8 cellular contexts compared by ENCODE assay signal in the genomic region with DNA sequence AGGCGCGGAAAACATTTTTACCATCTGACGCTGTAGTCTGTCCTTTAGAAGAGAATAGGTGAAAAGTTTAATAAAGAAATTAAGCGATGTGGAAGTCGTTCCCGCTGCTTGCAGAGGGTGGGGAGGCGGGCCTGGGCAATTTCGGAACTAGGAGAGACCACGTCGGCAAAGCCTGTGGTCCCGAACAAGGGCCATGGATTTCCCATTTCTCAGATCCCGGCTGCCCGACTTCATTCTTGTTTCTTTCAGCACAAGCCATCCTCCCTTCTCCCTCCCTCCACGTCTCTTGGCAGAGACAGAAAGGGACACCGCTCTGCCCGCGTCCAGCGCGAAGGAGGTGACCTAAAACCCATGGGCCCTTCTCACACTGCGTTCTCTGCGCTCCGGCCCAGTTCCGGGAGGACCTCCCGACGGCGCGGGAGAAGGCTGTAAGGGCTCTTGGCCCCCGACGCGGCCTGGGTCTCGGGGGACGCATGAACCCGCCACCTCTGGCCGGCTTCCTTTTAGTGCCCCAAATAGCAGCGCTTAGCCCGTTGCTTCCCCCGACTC. TPM values are rescaled to one million over a fixed set of nuclear protein-coding genes. Genes with fewer than 3 reads are reported as not detected.
DNase-seq lines count a peak whose midpoint lies in the region; ATAC-seq and TF ChIP-seq lines count a peak whose summit lies in the region.

No MANE protein-coding gene starts in this region.

- no peak overlapping the region for H3K4ac ChIP-seq in neuronal stem cell (ENCODE audit: low read length)

- no peak overlapping the region for H4K8ac ChIP-seq in neuronal stem cell (ENCODE audit: low read depth, low read length)

- no peak for TF ChIP-seq POLR2A in esophagus muscularis mucosa (IDR thresholded peaks at IDR 0.05; ENCODE audit: low read depth)

- H3K9me3 Mint-ChIP-seq in CD4-positive, alpha-beta T cell = no peaks in the 10 kb centered on the region

- peak overlapping the region; percentile 92 for H3K4me3 Mint-ChIP-seq in CD4-positive, alpha-beta T cell
- peak overlapping the region; percentile 94 for H3K4me3 Mint-ChIP-seq in T-helper 17 cell

- H2AFZ ChIP-seq in neuronal stem cell (ENCODE audit: low read length) = peak overlapping the region; percentile 99

- peaks cover 55% of the 10 kb centered on the region for H3K27me3 Mint-ChIP-seq in CD4-positive, alpha-beta T cell
- H3K27me3 Mint-ChIP-seq in T-helper 17 cell = peaks cover 52% of the 10 kb centered on the region

- H4K91ac ChIP-seq in neuronal stem cell (ENCODE audit: low read depth, low read length, poor library complexity) = no peak overlapping the region

- peak overlapping the region; percentile 93 for H3K4me2 ChIP-seq in neuronal stem cell (ENCODE audit: insufficient read depth, low read length, poor library complexity, severe bottlenecking)

- ATAC-seq in CD4-positive, alpha-beta T cell (ENCODE audit: poor library complexity) = no peak
- ATAC-seq in T-helper 17 cell (no peak), GM19023 (IDR thresholded peaks at IDR 0.05; ENCODE audit: unreplicated experiment) (no peak), SK-N-SH treated with all-trans-retinoic acid at 6 μM for 48 hours (no peak)

- H3K4me3 ChIP-seq in esophagus muscularis mucosa = peak overlapping the region; percentile 82 to 92 (median 84)
- H3K4me3 ChIP-seq in neuronal stem cell (ENCODE audit: low read length in 2 of 2) = peak overlapping the region; percentile 36 to 70

- H3K4me1 ChIP-seq in esophagus muscularis mucosa = peaks cover 48 to 57% (median 55%) of the 10 kb centered on the region in 4 donors
- peaks cover 12 to 18% of the 10 kb centered on the region in 2 donors for H3K4me1 ChIP-seq in neuronal stem cell (ENCODE audit: control insufficient read depth in 2 of 2, insufficient read depth in 1 of 2, low read depth in 1 of 2, low read length in 2 of 2)

- H3K14ac ChIP-seq in neuronal stem cell (ENCODE audit: low read length) = peak overlapping the region; percentile 72

- H2AK5ac ChIP-seq in neuronal stem cell (ENCODE audit: low read depth, low read length) = peak overlapping the region; percentile 57

- H3K9me3 ChIP-seq in CD4-positive, alpha-beta T cell (ENCODE audit: control insufficient read depth, low read length) = no peaks in the 10 kb centered on the region
- H3K9me3 ChIP-seq in T-helper 17 cell (ENCODE audit: control insufficient read depth, low read length, poor library complexity, severe bottlenecking) = no peaks in the 10 kb centered on the region
- H3K9me3 ChIP-seq in esophagus muscularis mucosa = no peaks in the 10 kb centered on the region
- peaks cover 0 to 7% of the 10 kb centered on the region in 2 donors for H3K9me3 ChIP-seq in neuronal stem cell (replicated peaks in 1 of 2; ENCODE audit: control insufficient read depth in 2 of 2, insufficient read depth in 1 of 2, low read depth in 1 of 2, low read length in 2 of 2)

- intact Hi-C loops in CD4-positive, alpha-beta T cell (cut with DNase I, micrococcal nuclease) = loop anchor here (5.0 to 10.0 kb wide), 5 partner anchors 304 to 934 kb away; no protein-coding TSS in a partner anchor
- intact Hi-C loops in esophagus muscularis mucosa (cut with DNase I) = loop anchor here (10.0 kb wide), 1 partner anchor 586 kb away; no protein-coding TSS in a partner anchor

- H3K18ac ChIP-seq in neuronal stem cell (ENCODE audit: low read length) = peak overlapping the region; percentile 94

- TF ChIP-seq EP300 in esophagus muscularis mucosa (IDR thresholded peaks at IDR 0.05) = no peak

- POLR2A ChIA-PET in CD4-positive, alpha-beta T cell (lab: Charles Lee) = no interaction called here

- WGBS in esophagus muscularis mucosa = 44% methylated on average over 34 of the region's 37 CpGs
- no CpG with 5 or more reads among the region's 37 CpGs for WGBS in neuronal stem cell (ENCODE audit: extremely low coverage in 2 of 2, insufficient read length in 2 of 2, insufficient replicate concordance in 1 of 2), 2 donors

- no peak overlapping the region for H3K23ac ChIP-seq in neuronal stem cell (ENCODE audit: low read depth, low read length, poor library complexity)

- no peak overlapping the region for H3K27ac ChIP-seq in CD4-positive, alpha-beta T cell (ENCODE audit: low read depth, low read length)
- H3K27ac ChIP-seq in esophagus muscularis mucosa (replicated peaks in 1 of 4) (peak overlapping the region; percentile 3 to 46 (median 34)), neuronal stem cell (replicated peaks; ENCODE audit: low read length) (no peak overlapping the region)

- H3K36me3 Mint-ChIP-seq in CD4-positive, alpha-beta T cell (ENCODE audit: low read depth) = peaks cover 20% of the 10 kb centered on the region
- no peaks in the 10 kb centered on the region for H3K36me3 Mint-ChIP-seq in T-helper 17 cell (ENCODE audit: low read depth)

- no peaks in the 10 kb centered on the region for H3K36me3 ChIP-seq in esophagus muscularis mucosa
- peaks cover 0 to under 1% of the 10 kb centered on the region in 2 donors for H3K36me3 ChIP-seq in neuronal stem cell (replicated peaks in 1 of 2; ENCODE audit: control insufficient read depth in 2 of 2, insufficient read depth in 2 of 2, low read length in 2 of 2)

- no peak for TF ChIP-seq CTCF in CD4-positive, alpha-beta T cell (IDR thresholded peaks at IDR 0.05)
- TF ChIP-seq CTCF in esophagus muscularis mucosa (IDR thresholded peaks at IDR 0.05) = no peak

- CTCF ChIA-PET in CD4-positive, alpha-beta T cell (lab: Charles Lee) = no interaction called here

- peak overlapping the region; percentile 73 for H2BK12ac ChIP-seq in neuronal stem cell (ENCODE audit: low read length)

- no peak overlapping the region for H2BK120ac ChIP-seq in neuronal stem cell (ENCODE audit: low read depth, low read length)

- H3K79me1 ChIP-seq in neuronal stem cell (ENCODE audit: low read depth, low read length) = peaks cover 2% of the 10 kb centered on the region

- H2BK15ac ChIP-seq in neuronal stem cell (ENCODE audit: low read length) = peak overlapping the region; percentile 49

- DNase-seq in CD4-positive, alpha-beta T cell = peak in 2 of 10 experiments; percentile 11 to 35
- DNase-seq in T-helper 17 cell (peak in 1 of 3 donors; percentile 15), esophagus muscularis mucosa (ENCODE audit: extremely low spot score) (no peak), neuronal stem cell (ENCODE audit: low spot score) (peak; percentile 17), SW 1271 (lab: John Stamatoyannopoulos, UW) (no peak), NCI-H2081 treated with DMSO at 0.1 percent for 48 hours (lab: John Stamatoyannopoulos, UW) (no peak)

- peak overlapping the region; percentile 53 for H3K27ac Mint-ChIP-seq in CD4-positive, alpha-beta T cell
- H3K27ac Mint-ChIP-seq in T-helper 17 cell = peak overlapping the region; percentile 27

- peaks cover 33% of the 10 kb centered on the region for H3K4me1 Mint-ChIP-seq in CD4-positive, alpha-beta T cell (ENCODE audit: low read depth)
- H3K4me1 Mint-ChIP-seq in T-helper 17 cell = peaks cover 30% of the 10 kb centered on the region

- H2BK5ac ChIP-seq in neuronal stem cell (ENCODE audit: low read length) = no peak overlapping the region

- peak overlapping the region; percentile 65 for H3K9ac ChIP-seq in neuronal stem cell (ENCODE audit: low read depth, low read length, poor library complexity)

- peaks cover 60% of the 10 kb centered on the region for H3K27me3 ChIP-seq in CD4-positive, alpha-beta T cell (ENCODE audit: control insufficient read depth, insufficient read depth, low read length)
- peaks cover 3 to 70% (median 5%) of the 10 kb centered on the region in 4 donors for H3K27me3 ChIP-seq in esophagus muscularis mucosa
- H3K27me3 ChIP-seq in neuronal stem cell (ENCODE audit: control insufficient read depth in 3 of 3, insufficient read depth in 3 of 3, low read depth in 1 of 3, low read length in 3 of 3) = peaks cover 7 to 28% (median 27%) of the 10 kb centered on the region in 3 experiments

TF ChIP-seq in SK-N-SH treated with all-trans-retinoic acid at 6 μM for 48 hours, 23 proteins besides CTCF, POLR2A, EP300 and RAD21 (continues in another document):
- TF ChIP-seq TOX (CRISPR knock-in tag; IDR thresholded peaks at IDR 0.05; ENCODE audit: borderline replicate concordance) = no peak
- TF ChIP-seq, protein P1, sequence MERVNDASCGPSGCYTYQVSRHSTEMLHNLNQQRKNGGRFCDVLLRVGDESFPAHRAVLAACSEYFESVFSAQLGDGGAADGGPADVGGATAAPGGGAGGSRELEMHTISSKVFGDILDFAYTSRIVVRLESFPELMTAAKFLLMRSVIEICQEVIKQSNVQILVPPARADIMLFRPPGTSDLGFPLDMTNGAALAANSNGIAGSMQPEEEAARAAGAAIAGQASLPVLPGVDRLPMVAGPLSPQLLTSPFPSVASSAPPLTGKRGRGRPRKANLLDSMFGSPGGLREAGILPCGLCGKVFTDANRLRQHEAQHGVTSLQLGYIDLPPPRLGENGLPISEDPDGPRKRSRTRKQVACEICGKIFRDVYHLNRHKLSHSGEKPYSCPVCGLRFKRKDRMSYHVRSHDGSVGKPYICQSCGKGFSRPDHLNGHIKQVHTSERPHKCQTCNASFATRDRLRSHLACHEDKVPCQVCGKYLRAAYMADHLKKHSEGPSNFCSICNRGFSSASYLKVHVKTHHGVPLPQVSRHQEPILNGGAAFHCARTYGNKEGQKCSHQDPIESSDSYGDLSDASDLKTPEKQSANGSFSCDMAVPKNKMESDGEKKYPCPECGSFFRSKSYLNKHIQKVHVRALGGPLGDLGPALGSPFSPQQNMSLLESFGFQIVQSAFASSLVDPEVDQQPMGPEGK (CRISPR knock-in tag; IDR thresholded peaks at IDR 0.05; ENCODE audit: borderline replicate concordance) = no peak
- TF ChIP-seq CSRNP3 (CRISPR knock-in tag; IDR thresholded peaks at IDR 0.05) = no peak
- no peak for TF ChIP-seq CSDC2 (CRISPR knock-in tag; IDR thresholded peaks at IDR 0.05)

RNA-seq across cellular contexts. Expression of gene BCL2L11, which starts 2.2 kb away (rescaled TPM):
- 10 to 100 TPM; 48.6 to 50.1 TPM for total RNA-seq in CD4-positive, alpha-beta T cell
- total RNA-seq in T-helper 17 cell (10 to 100 TPM; 29.5 to 47.2 TPM), esophagus muscularis mucosa (10 to 100 TPM in 3 of 4 donors, 1 to 10 TPM in 1; 8.9 to 16.6 (median 13.0) TPM)
- 32.0 TPM for polyA plus RNA-seq in neuronal stem cell (2013, experiment 1 of 2)
- polyA plus RNA-seq in neuronal stem cell (2013, experiment 2 of 2) = 32.1 TPM

Comparison
In these comparisons a context has a peak if more than half of its experiments do, and no peak if none do; other contexts are left out.
1. H3K27ac ChIP-seq: peak in esophagus muscularis mucosa (4 of 4); none in CD4-positive, alpha-beta T cell (single experiment) and neuronal stem cell (single experiment).